21 cellular contexts compared by ENCODE assay signal in the genomic region with DNA sequence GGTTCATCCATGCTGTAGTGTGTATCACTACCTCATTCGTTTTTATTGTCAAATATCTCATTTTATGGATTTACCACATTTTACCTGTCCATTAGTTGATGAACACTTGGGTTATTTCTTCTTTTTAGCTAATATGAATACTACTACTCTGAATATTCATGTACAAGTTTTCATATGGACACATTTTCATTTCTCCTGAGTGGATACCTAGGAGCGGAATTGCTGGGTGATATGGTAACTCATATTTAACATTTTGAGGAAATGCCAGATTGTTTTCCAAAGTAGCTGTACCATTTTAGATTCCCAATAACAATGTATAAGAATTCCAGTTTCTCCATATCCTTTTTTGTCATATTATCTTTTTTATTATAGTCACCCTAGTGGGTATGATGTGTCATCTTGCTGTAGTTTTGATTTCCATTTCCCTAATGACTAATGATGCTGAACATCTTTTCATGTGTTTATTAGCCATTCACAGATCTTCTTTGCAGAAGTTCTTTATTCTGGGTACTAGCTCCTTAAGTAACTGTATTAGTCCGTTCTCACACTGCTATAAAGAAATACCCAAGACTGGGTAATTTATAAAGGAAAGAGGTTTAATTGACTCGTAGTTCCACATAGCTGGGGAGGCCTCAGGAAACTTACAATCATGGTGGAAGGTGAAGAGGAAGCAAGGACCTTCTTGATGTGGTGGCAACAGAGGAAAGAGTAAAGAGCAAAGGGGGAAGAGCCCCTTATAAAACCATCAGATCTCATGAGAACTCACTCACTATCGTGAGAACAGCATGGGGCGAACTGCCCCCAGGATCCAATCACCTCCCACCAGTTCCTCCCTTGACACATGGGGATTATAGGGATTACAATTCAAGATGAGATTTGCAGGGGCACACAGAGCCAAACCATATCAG.
"Had no signal": no experiment of that assay in that cellular context is flagged by ENCODE, and none has a peak within 500 bp of the region (broad histone marks: within the 10 kb centered on the region; RNA-seq: fewer than 3 reads in every experiment).

No MANE protein-coding gene starts in this region.

- H3K9me3 Mint-ChIP-seq: activated T-helper 1 cell treated with anti-CD3 and anti-CD28 coated beads, Interleukin-12 subunit alpha, Interleukin-12 subunit beta, Interleukin-2, Interleukin-4 antibody, amounts not matched to agents 30 ng/mL and 10 ng/mL and 1 ng/mL, durations not matched to agents 14 hours and 24 hours and 36 hours; central memory CD8-positive, alpha-beta T cell; natural killer cell; WTC11 had no signal

- H3K4me1 Mint-ChIP-seq: WTC11 had no signal

- H3K27ac Mint-ChIP-seq: activated CD8-positive, alpha-beta memory T cell treated with anti-CD3 and anti-CD28 coated beads, Interleukin-2, amount 10 ng/mL, durations not matched to agents 7 days and 5 days; activated T-helper 1 cell treated with anti-CD3 and anti-CD28 coated beads, Interleukin-12 subunit alpha, Interleukin-12 subunit beta, Interleukin-2, Interleukin-4 antibody, amounts not matched to agents 30 ng/mL and 10 ng/mL and 1 ng/mL, durations not matched to agents 14 hours and 24 hours and 36 hours; memory B cell; natural killer cell; stimulated activated naive B cell treated with anti-CD40 and anti-IgM and Interleukin-4, amounts not matched to agents 10 μg/mL and 1 μg/mL and 100 μg/mL, for 72 hours; WTC11 had no signal

- ATAC-seq: activated CD8-positive, alpha-beta memory T cell treated with anti-CD3 and anti-CD28 coated beads, Interleukin-2, amount 10 ng/mL, durations not matched to agents 7 days and 5 days; left ventricle myocardium superior; natural killer cell; stimulated activated naive B cell treated with anti-CD40 and anti-IgM and Interleukin-4, amounts not matched to agents 10 μg/mL and 1 μg/mL and 100 μg/mL, for 72 hours; WTC11 had no signal

- H3K4me1 ChIP-seq: transverse colon, vagina had no signal

- H3K4me3 ChIP-seq: coronary artery, transverse colon, vagina had no signal

- H3K27me3 ChIP-seq: brain microvascular endothelial cell, neutrophil, transverse colon, vagina had no signal

- H3K27ac ChIP-seq: brain microvascular endothelial cell, coronary artery, neutrophil, transverse colon, vagina had no signal

- H3K4me3 Mint-ChIP-seq: activated CD8-positive, alpha-beta memory T cell treated with anti-CD3 and anti-CD28 coated beads, Interleukin-2, amount 10 ng/mL, durations not matched to agents 7 days and 5 days; activated T-helper 1 cell treated with anti-CD3 and anti-CD28 coated beads, Interleukin-12 subunit alpha, Interleukin-12 subunit beta, Interleukin-2, Interleukin-4 antibody, amounts not matched to agents 30 ng/mL and 10 ng/mL and 1 ng/mL, durations not matched to agents 14 hours and 24 hours and 36 hours; central memory CD8-positive, alpha-beta T cell; memory B cell; natural killer cell; stimulated activated naive B cell treated with anti-CD40 and anti-IgM and Interleukin-4, amounts not matched to agents 10 μg/mL and 1 μg/mL and 100 μg/mL, for 72 hours; WTC11 had no signal

- H3K27me3 Mint-ChIP-seq: activated CD8-positive, alpha-beta memory T cell treated with anti-CD3 and anti-CD28 coated beads, Interleukin-2, amount 10 ng/mL, durations not matched to agents 7 days and 5 days; central memory CD8-positive, alpha-beta T cell; memory B cell; stimulated activated naive B cell treated with anti-CD40 and anti-IgM and Interleukin-4, amounts not matched to agents 10 μg/mL and 1 μg/mL and 100 μg/mL, for 72 hours had no signal

- H3K36me3 ChIP-seq: neutrophil had no signal

- DNase-seq: activated CD4-positive, alpha-beta T cell treated with anti-CD3 and anti-CD28 coated beads, Interleukin-2, amount 50 U/mL, for 1 hour; activated CD8-positive, alpha-beta memory T cell treated with anti-CD3 and anti-CD28 coated beads, Interleukin-2, amount 10 ng/mL, durations not matched to agents 7 days and 5 days; activated naive CD4-positive, alpha-beta T cell treated with anti-CD3 and anti-CD28 coated beads, Interleukin-2, amount 50 U/mL, for 16 hours; brain microvascular endothelial cell; effector CD4-positive, alpha-beta T cell; foreskin melanocyte; left ventricle myocardium superior; natural killer cell; posterior cingulate gyrus; retina; stimulated activated CD4-positive, alpha-beta T cell treated with anti-CD3 and anti-CD28 coated beads, Interleukin-2, amount 100 ng/mL, for 48 hours; stimulated activated naive B cell treated with anti-CD40 and anti-IgM and Interleukin-4, amounts not matched to agents 10 μg/mL and 1 μg/mL and 100 μg/mL, for 72 hours; T-helper 2 cell; transverse colon had no signal

- H3K9me3 ChIP-seq: neutrophil, transverse colon, vagina had no signal
